ENCODE assay signal across 8 cellular contexts in genomic region chr16:15950167-15950854, GRCh38. TPM values are rescaled to one million over a fixed set of nuclear protein-coding genes. Genes with fewer than 3 reads are reported as not detected.
DNase-seq lines count a peak whose midpoint lies in the region; ATAC-seq and TF ChIP-seq lines count a peak whose summit lies in the region.

No MANE protein-coding gene starts in this region.

- H3K14ac ChIP-seq in neuronal stem cell (ENCODE audit: low read length) = no peak overlapping the region

- no peak overlapping the region for H2AK5ac ChIP-seq in neuronal stem cell (ENCODE audit: low read depth, low read length)

- no peak overlapping the region for H3K4ac ChIP-seq in neuronal stem cell (ENCODE audit: low read length)

- H3K27ac ChIP-seq in OCI-LY3 (ENCODE audit: low read length) = peak overlapping the region; percentile 69
- H3K27ac ChIP-seq in neuronal stem cell (replicated peaks; ENCODE audit: low read length) = peak overlapping the region; percentile 28

- peak overlapping the region; percentile 90 for H3K18ac ChIP-seq in neuronal stem cell (ENCODE audit: low read length)

- peak overlapping the region; percentile 97 for H3K9ac ChIP-seq in OCI-LY3 (ENCODE audit: low read length)
- peak overlapping the region; percentile 94 for H3K9ac ChIP-seq in neuronal stem cell (ENCODE audit: low read depth, low read length, poor library complexity)

- H3K79me1 ChIP-seq in neuronal stem cell (ENCODE audit: low read depth, low read length) = peaks cover 6% of the 10 kb centered on the region

- ATAC-seq in HG02870 (IDR thresholded peaks at IDR 0.05; ENCODE audit: unreplicated experiment) = no peak

- no peak overlapping the region for H4K8ac ChIP-seq in neuronal stem cell (ENCODE audit: low read depth, low read length)

- H3K4me1 ChIP-seq in OCI-LY3 (ENCODE audit: low read length) (peaks cover 36% of the 10 kb centered on the region), neuronal stem cell (ENCODE audit: control insufficient read depth in 2 of 2, insufficient read depth in 1 of 2, low read depth in 1 of 2, low read length in 2 of 2) (peaks cover 4 to 7% of the 10 kb centered on the region in 2 donors)

- H4K20me1 ChIP-seq in OCI-LY3 (ENCODE audit: insufficient read depth, low read length) = peaks cover 46% of the 10 kb centered on the region

- DNase-seq in SIG-M5 treated with dmso at 0.1 percent for 504 hours (lab: John Stamatoyannopoulos, UW; ENCODE audit: unreplicated experiment) (peak; percentile 29), SIG-M5 (lab: John Stamatoyannopoulos, UW) (no peak), fibroblast of the aortic adventitia (ENCODE audit: low read depth) (peak; percentile 67), neuronal stem cell (ENCODE audit: low spot score) (no peak), NCI-H1694 treated with DMSO at 0.1 percent for 48 hours (lab: John Stamatoyannopoulos, UW) (no peak)
- peak; percentile 15 for DNase-seq in activated effector memory CD4-positive, alpha-beta T cell treated with Interleukin-2 at 50 U/mL for 16 hours

- H2BK12ac ChIP-seq in neuronal stem cell (ENCODE audit: low read length) = no peak overlapping the region

- no CpG with 5 or more reads among the region's 18 CpGs for WGBS in neuronal stem cell (ENCODE audit: extremely low coverage in 2 of 2, insufficient read length in 2 of 2, insufficient replicate concordance in 1 of 2), 2 donors

- H2BK120ac ChIP-seq in neuronal stem cell (ENCODE audit: low read depth, low read length) = no peak overlapping the region

- no peak for TF ChIP-seq CTCF in OCI-LY3 (IDR thresholded peaks at IDR 0.05; ENCODE audit: low read depth, low read length)
- TF ChIP-seq CTCF in fibroblast of the aortic adventitia (IDR thresholded peaks at IDR 0.05; ENCODE audit: insufficient read depth, low read length) = no peak

- no peak overlapping the region for H3K23ac ChIP-seq in neuronal stem cell (ENCODE audit: low read depth, low read length, poor library complexity)

- peaks cover 18% of the 10 kb centered on the region for H3K36me3 ChIP-seq in OCI-LY3 (replicated peaks; ENCODE audit: low read depth, low read length)
- H3K36me3 ChIP-seq in neuronal stem cell (replicated peaks in 1 of 2; ENCODE audit: control insufficient read depth in 2 of 2, insufficient read depth in 2 of 2, low read length in 2 of 2) = no peaks in the 10 kb centered on the region

- H2BK15ac ChIP-seq in neuronal stem cell (ENCODE audit: low read length) = no peak overlapping the region

- H4K91ac ChIP-seq in neuronal stem cell (ENCODE audit: low read depth, low read length, poor library complexity) = no peak overlapping the region

- H3K79me2 ChIP-seq in OCI-LY3 (ENCODE audit: low read length) = peaks cover 62% of the 10 kb centered on the region

- H2BK5ac ChIP-seq in neuronal stem cell (ENCODE audit: low read length) = no peak overlapping the region

- H3K9me3 ChIP-seq in OCI-LY3 (ENCODE audit: insufficient read depth, low read length) = no peaks in the 10 kb centered on the region
- peaks cover 0 to under 1% of the 10 kb centered on the region in 2 donors for H3K9me3 ChIP-seq in neuronal stem cell (replicated peaks in 1 of 2; ENCODE audit: control insufficient read depth in 2 of 2, insufficient read depth in 1 of 2, low read depth in 1 of 2, low read length in 2 of 2)

- H2AFZ ChIP-seq in OCI-LY3 (ENCODE audit: low read depth, low read length) (no peak overlapping the region), neuronal stem cell (ENCODE audit: low read length) (peak overlapping the region; percentile 86)

- peak overlapping the region; percentile 86 for H3K4me2 ChIP-seq in OCI-LY3 (ENCODE audit: low read length)
- peak overlapping the region; percentile 88 for H3K4me2 ChIP-seq in neuronal stem cell (ENCODE audit: insufficient read depth, low read length, poor library complexity, severe bottlenecking)

- H3K4me3 ChIP-seq in OCI-LY3 (ENCODE audit: low read length) (peak overlapping the region; percentile 91), fibroblast of the aortic adventitia (ENCODE audit: low read depth, low read length) (peak overlapping the region; percentile 90), neuronal stem cell (ENCODE audit: low read length in 2 of 2) (peak overlapping the region; percentile 56 to 89)

- H3K27me3 ChIP-seq in OCI-LY3 (ENCODE audit: low read depth, low read length) (no peaks in the 10 kb centered on the region), neuronal stem cell (ENCODE audit: control insufficient read depth in 3 of 3, insufficient read depth in 3 of 3, low read depth in 1 of 3, low read length in 3 of 3) (peaks cover 0 to 39% (median 0%) of the 10 kb centered on the region in 3 experiments)

RNA-seq across cellular contexts. Expression of gene ABCC1, which starts 0.9 kb away (rescaled TPM):
- 34.6 and 46.2 TPM in 2 replicates for total RNA-seq in fibroblast of the aortic adventitia (ENCODE audit: low replicate concordance)
- 19.1 TPM for polyA plus RNA-seq in neuronal stem cell (2013, experiment 1 of 2)
- 19.6 TPM for polyA plus RNA-seq in neuronal stem cell (2013, experiment 2 of 2)

Comparison
In these comparisons a context has a peak if more than half of its experiments do, and no peak if none do; other contexts are left out.
1. DNase-seq: peak in SIG-M5 treated with dmso at 0.1 percent for 504 hours (single experiment), activated effector memory CD4-positive, alpha-beta T cell treated with Interleukin-2 at 50 U/mL for 16 hours (single experiment) and fibroblast of the aortic adventitia (single experiment); none in SIG-M5 (single experiment), neuronal stem cell (single experiment) and NCI-H1694 treated with DMSO at 0.1 percent for 48 hours (single experiment).
2. Peak in every context shown above with its lines, with median percentiles within 50 percentile points of each other: H3K4me3 ChIP-seq.